Comparison of ENCODE assay signal across 2 cellular contexts in the genomic region with DNA sequence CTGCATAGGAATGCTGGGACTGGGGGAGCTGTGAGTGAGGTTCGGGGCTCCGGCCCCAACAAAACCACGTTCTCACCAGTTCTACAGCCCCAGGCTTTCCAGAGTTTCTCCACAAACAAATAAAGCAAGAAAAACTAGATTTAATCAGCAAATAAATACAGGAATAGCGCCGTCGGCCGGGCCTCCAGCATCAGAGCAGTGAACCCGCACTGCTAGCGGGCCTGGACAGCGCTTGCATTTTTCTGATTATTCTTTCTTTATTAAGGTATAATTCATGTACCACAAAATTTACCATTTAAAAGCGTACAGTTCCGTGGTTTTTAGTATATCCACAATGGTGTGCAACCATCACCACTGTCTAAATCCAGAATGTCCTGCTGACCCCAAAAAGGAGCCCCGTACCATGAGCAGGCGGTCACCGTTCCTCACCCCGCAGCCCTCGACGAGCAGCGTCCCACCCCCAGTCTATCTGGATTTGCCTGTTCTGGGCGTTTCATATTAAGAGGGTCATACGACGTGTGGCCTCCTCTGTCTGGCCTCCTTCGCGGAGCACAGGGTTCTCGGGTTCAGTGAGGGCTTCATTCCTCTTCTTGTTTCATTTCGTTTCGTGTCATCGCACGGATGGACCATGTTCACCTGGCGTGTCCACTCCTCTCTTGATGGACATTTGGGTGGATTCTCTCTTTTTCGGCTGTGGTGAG.
TF ChIP-seq lines count a peak whose summit lies in the region.

No MANE protein-coding gene starts in this region.

TF ChIP-seq in K562, 482 proteins besides CTCF, POLR2A, EP300 and RAD21:
- TF ChIP-seq CBX8 (IDR thresholded peaks at IDR 0.05; ENCODE audit: borderline replicate concordance, extremely low read depth, low read depth, low read length, poor library complexity, severe bottlenecking) (peak; percentile 55), TAF1 (IDR thresholded peaks at IDR 0.05; ENCODE audit: control insufficient read depth, extremely low read depth, insufficient read depth, low read length, severe bottlenecking) (no peak), NR2C2 (CRISPR knock-in tag; IDR thresholded peaks at IDR 0.05) (no peak), NR2C2 (tag; IDR thresholded peaks at IDR 0.05) (no peak)

TF ChIP-seq in HepG2, 621 proteins besides CTCF, POLR2A, EP300 and RAD21:
- TF ChIP-seq, protein P1, sequence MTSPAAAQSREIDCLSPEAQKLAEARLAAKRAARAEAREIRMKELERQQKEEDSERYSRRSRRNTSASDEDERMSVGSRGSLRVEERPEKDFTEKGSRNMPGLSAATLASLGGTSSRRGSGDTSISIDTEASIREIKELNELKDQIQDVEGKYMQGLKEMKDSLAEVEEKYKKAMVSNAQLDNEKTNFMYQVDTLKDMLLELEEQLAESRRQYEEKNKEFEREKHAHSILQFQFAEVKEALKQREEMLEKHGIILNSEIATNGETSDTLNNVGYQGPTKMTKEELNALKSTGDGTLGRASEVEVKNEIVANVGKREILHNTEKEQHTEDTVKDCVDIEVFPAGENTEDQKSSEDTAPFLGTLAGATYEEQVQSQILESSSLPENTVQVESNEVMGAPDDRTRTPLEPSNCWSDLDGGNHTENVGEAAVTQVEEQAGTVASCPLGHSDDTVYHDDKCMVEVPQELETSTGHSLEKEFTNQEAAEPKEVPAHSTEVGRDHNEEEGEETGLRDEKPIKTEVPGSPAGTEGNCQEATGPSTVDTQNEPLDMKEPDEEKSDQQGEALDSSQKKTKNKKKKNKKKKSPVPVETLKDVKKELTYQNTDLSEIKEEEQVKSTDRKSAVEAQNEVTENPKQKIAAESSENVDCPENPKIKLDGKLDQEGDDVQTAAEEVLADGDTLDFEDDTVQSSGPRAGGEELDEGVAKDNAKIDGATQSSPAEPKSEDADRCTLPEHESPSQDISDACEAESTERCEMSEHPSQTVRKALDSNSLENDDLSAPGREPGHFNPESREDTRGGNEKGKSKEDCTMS (CRISPR knock-in tag; conservative IDR thresholded peaks at IDR 0.05): no peak
- TF ChIP-seq MIXL1 (CRISPR knock-in tag; IDR thresholded peaks at IDR 0.05): no peak
- TF ChIP-seq HDAC2 (CRISPR knock-in tag; IDR thresholded peaks at IDR 0.05): no peak
- no peak for TF ChIP-seq ISX (CRISPR knock-in tag; conservative IDR thresholded peaks at IDR 0.05)
- no peak for TF ChIP-seq DNMT1 (CRISPR knock-in tag; IDR thresholded peaks at IDR 0.05)
- TF ChIP-seq AGO2 (optimal IDR thresholded peaks at IDR 0.05; ENCODE audit: low read depth, low read length): peak; percentile 2
- TF ChIP-seq, protein P2, sequence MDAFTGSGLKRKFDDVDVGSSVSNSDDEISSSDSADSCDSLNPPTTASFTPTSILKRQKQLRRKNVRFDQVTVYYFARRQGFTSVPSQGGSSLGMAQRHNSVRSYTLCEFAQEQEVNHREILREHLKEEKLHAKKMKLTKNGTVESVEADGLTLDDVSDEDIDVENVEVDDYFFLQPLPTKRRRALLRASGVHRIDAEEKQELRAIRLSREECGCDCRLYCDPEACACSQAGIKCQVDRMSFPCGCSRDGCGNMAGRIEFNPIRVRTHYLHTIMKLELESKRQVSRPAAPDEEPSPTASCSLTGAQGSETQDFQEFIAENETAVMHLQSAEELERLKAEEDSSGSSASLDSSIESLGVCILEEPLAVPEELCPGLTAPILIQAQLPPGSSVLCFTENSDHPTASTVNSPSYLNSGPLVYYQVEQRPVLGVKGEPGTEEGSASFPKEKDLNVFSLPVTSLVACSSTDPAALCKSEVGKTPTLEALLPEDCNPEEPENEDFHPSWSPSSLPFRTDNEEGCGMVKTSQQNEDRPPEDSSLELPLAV (CRISPR knock-in tag; conservative IDR thresholded peaks at IDR 0.05; ENCODE audit: low read depth): no peak
- TF ChIP-seq ZNF766 (CRISPR knock-in tag; IDR thresholded peaks at IDR 0.05; ENCODE audit: borderline replicate concordance): no peak
